2 cellular contexts compared by ENCODE assay signal in genomic region chr4:126595643-126596042, GRCh38.
TF ChIP-seq lines count a peak whose summit lies in the region.

No MANE protein-coding gene starts in this region.

TF ChIP-seq in IMR-90, 13 proteins besides CTCF, POLR2A, EP300 and RAD21:
- no peak for TF ChIP-seq RCOR1 (IDR thresholded peaks at IDR 0.05; ENCODE audit: insufficient replicate concordance, low read length)
- no peak for TF ChIP-seq ELK1 (IDR thresholded peaks at IDR 0.05; ENCODE audit: borderline replicate concordance, low read depth, low read length)
- TF ChIP-seq USF2 (IDR thresholded peaks at IDR 0.05; ENCODE audit: low read depth, low read length) = no peak
- no peak for TF ChIP-seq CHD1 (IDR thresholded peaks at IDR 0.05; ENCODE audit: low read depth, low read length)
- no peak for TF ChIP-seq CEBPB (IDR thresholded peaks at IDR 0.05; ENCODE audit: low read depth, low read length)
- no peak for TF ChIP-seq SMC3 (IDR thresholded peaks at IDR 0.05; ENCODE audit: low read depth, low read length)
- no peak for TF ChIP-seq MAFK (IDR thresholded peaks at IDR 0.05; ENCODE audit: low read depth, low read length)
- no peak for TF ChIP-seq NFE2L2 (IDR thresholded peaks at IDR 0.05; ENCODE audit: low read depth, low read length)
- no peak for TF ChIP-seq RFX5 (IDR thresholded peaks at IDR 0.05; ENCODE audit: low read depth, low read length)
- no peak for TF ChIP-seq BHLHE40 (IDR thresholded peaks at IDR 0.05; ENCODE audit: low read depth, low read length)
- TF ChIP-seq MXI1 (IDR thresholded peaks at IDR 0.05; ENCODE audit: borderline replicate concordance, low read depth, low read length) = no peak
- no peak for TF ChIP-seq FOS (IDR thresholded peaks at IDR 0.05; ENCODE audit: low read depth, low read length)
- TF ChIP-seq MAZ (IDR thresholded peaks at IDR 0.05; ENCODE audit: borderline replicate concordance, low read depth, low read length) = no peak

TF ChIP-seq in SK-N-SH, 30 proteins besides CTCF, POLR2A, EP300 and RAD21:
- TF ChIP-seq SMC3 (IDR thresholded peaks at IDR 0.05; ENCODE audit: low read depth, low read length) (no peak), PBX3 (IDR thresholded peaks at IDR 0.05) (0 out of 2 replicates have a peak, but pooled peaks have one; percentile 23), TCF12 (IDR thresholded peaks at IDR 0.05) (peak; percentile 64)
